In genomic region chr18:45457933-45458332, GRCh38 we compare ENCODE assay signal across 21 cellular contexts.
"Had no signal": no experiment of that assay in that cellular context is flagged by ENCODE, and none has a peak within 500 bp of the region (broad histone marks: within the 10 kb centered on the region; RNA-seq: fewer than 3 reads in every experiment).

No MANE protein-coding gene starts in this region.

- DNase-seq: activated B cell treated with CpG ODN at 0.5 μM for 24 hours; activated CD4-positive, alpha-beta T cell treated with anti-CD3 and anti-CD28 coated beads for 36 hours; activated CD4-positive, alpha-beta T cell treated with anti-CD3 and anti-CD28 coated beads, Interleukin-2, amount 50 U/mL, for 48 hours; activated naive CD4-positive, alpha-beta T cell treated with Interleukin-2 at 50 U/mL for 16 hours; activated naive CD8-positive, alpha-beta T cell treated with anti-CD3 and anti-CD28 coated beads for 36 hours; activated T-cell treated with anti-CD3 and anti-CD28 coated beads, Interleukin-2, amount 50 U/mL, for 48 hours; effector memory CD4-positive, alpha-beta T cell; hippocampal formation; nephron progenitor cell; small intestine; stimulated activated CD4-positive, alpha-beta T cell treated with anti-CD3 and anti-CD28 coated beads, Interleukin-2, amount 100 ng/mL, for 24 hours; stomach; T-helper 9 cell; uterus had no signal

- ATAC-seq: activated CD4-positive, alpha-beta T cell treated with anti-CD3 and anti-CD28 coated beads for 36 hours; esophagus mucosa; sciatic nerve; stimulated activated memory B cell treated with anti-CD40 and anti-IgM and Interleukin-4, amounts not matched to agents 10 μg/mL and 1 μg/mL and 100 μg/mL, for 72 hours had no signal

- H3K36me3 ChIP-seq: breast epithelium, stomach, suprapubic skin, tibial nerve, uterus had no signal

- H3K9me3 ChIP-seq: breast epithelium, stomach, suprapubic skin, uterus had no signal

- H3K4me3 ChIP-seq: breast epithelium, stomach, suprapubic skin, tibial nerve, uterus had no signal

- H3K27ac ChIP-seq: breast epithelium, parathyroid adenoma, stomach, suprapubic skin, tibial nerve, uterus had no signal

- H3K27me3 ChIP-seq: breast epithelium, stomach, suprapubic skin, tibial nerve, uterus had no signal
